25 cellular contexts compared by ENCODE assay signal in the genomic region with DNA sequence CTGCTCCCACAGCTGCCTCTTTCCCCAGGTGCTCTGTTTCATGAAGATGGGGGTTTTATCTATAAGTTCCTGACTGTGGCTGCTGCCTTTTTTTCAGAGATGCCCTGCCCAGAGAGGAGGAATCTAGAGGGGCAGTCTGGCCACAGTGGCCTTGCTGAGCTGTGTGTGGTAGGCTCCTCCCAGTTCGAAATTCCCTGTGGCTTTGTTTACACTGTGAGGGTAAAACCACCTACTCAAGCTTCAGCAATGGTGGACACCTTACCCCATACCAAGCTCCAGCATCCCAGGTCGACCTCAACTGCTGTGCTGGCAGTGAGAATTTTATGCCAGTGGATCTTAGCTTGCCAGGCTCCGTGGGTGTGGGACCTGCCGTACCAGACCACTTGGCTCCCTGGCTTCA.
DNase-seq lines count a peak whose midpoint lies in the region; ATAC-seq, FAIRE-seq and TF ChIP-seq lines count a peak whose summit lies in the region.
"Had no signal": no experiment of that assay in that cellular context is flagged by ENCODE, and none has a peak within 500 bp of the region (broad histone marks: within the 10 kb centered on the region; RNA-seq: fewer than 3 reads in every experiment).

No MANE protein-coding gene starts in this region.

- 53% methylated on average over 4 of the region's 4 CpGs for WGBS in GM12878 (ENCODE audit: insufficient coverage, insufficient replicate concordance, low lambda C conversion rate, missing lambda C conversion rate)
- WGBS in thyroid gland, 2 donors: 88 to 91% methylated on average over 4 of the region's 4 CpGs

- POLR2A ChIA-PET in GM12878 (lab: Charles Lee): interaction anchor here (1.1 kb wide), 1 partner anchor 21 kb away, joined by 3 read pairs; no protein-coding TSS in a partner anchor

- H4K20me1 ChIP-seq in KMS-11 (ENCODE audit: insufficient read depth): no peaks in the 10 kb centered on the region
- H4K20me1 ChIP-seq in GM12878 (ENCODE audit: control insufficient read depth, insufficient read depth): no peaks in the 10 kb centered on the region
- H4K20me1 ChIP-seq: BLaER1 treated with 17β-estradiol and CSF1 and Interleukin-3, amounts not matched to agents 10 nM and 100 nM had no signal

- peak; percentile 22; the same call in 2 of the 3 replicates for ATAC-seq in GM12878
- ATAC-seq: A549, HCT116 had no signal

- in situ Hi-C loops in GM12878 (cut with MboI): no loop called here

- DNase-seq in ELF-1 (ENCODE audit: low read depth, low spot score) (peak; percentile 25), GM12878 (ENCODE audit: low read depth, low spot score) (no peak), posterior vena cava (ENCODE audit: low spot score) (peak; percentile 45), thyroid gland (no peak), T-helper 2 cell (no peak), SHP77 treated with DMSO at 0.1 percent for 48 hours (lab: John Stamatoyannopoulos, UW) (no peak)
- DNase-seq: 8988T; ACHN; AML-193; BE2C; CD4-positive, alpha-beta T cell; CD8-positive, alpha-beta memory T cell; DMS 273 treated with DMSO at 0.1 percent for 48 hours; DMS79; EL; GF-D8; GM23248; H9 had no signal

- TF ChIP-seq RAD21 in GM12878 (IDR thresholded peaks at IDR 0.05; ENCODE audit: insufficient read depth, low read depth, low read length): no peak

- H3K4me2 ChIP-seq in KMS-11 (peak overlapping the region; percentile 17; the same call in 1 of the 2 replicates), GM12878 (ENCODE audit: control insufficient read depth, insufficient read depth) (no peak overlapping the region)
- H3K4me2 ChIP-seq: A549; BLaER1 treated with 17β-estradiol and CSF1 and Interleukin-3, amounts not matched to agents 10 nM and 100 nM had no signal

- RAD21 ChIA-PET in GM12878 (lab: Charles Lee; ENCODE audit: unreplicated experiment): interaction anchor here (0.7 kb wide), 1 partner anchor 423 kb away, joined by 3 read pairs; no protein-coding TSS in a partner anchor

- no peak overlapping the region for H2AFZ ChIP-seq in KMS-11 (ENCODE audit: low read depth)
- H2AFZ ChIP-seq in GM12878 (ENCODE audit: control insufficient read depth, low read depth, low read length): no peak overlapping the region
- H2AFZ ChIP-seq: GM23248 had no signal

- no peaks in the 10 kb centered on the region for H3K79me2 ChIP-seq in KMS-11 (ENCODE audit: insufficient read depth, low read depth)
- H3K79me2 ChIP-seq in GM12878 (ENCODE audit: control insufficient read depth, insufficient read depth, low read length): no peaks in the 10 kb centered on the region

- H3K4me3 ChIP-seq in KMS-11 (IDR thresholded peaks at IDR 0.05; ENCODE audit: insufficient read depth, low read depth, low read length): no peak overlapping the region
- no peak overlapping the region for H3K4me3 ChIP-seq in GM12878
- no peak overlapping the region for H3K4me3 ChIP-seq in thyroid gland (replicated peaks in 1 of 3)
- H3K4me3 ChIP-seq: A549; BLaER1 treated with 17β-estradiol and CSF1 and Interleukin-3, amounts not matched to agents 10 nM and 100 nM; GM23248 had no signal

- no peak for TF ChIP-seq EP300 in GM12878 (IDR thresholded peaks at IDR 0.05; ENCODE audit: borderline replicate concordance in 1 of 2, control insufficient read depth in 1 of 2, low read depth in 2 of 2, low read length in 2 of 2)

- TF ChIP-seq POLR2A in GM12878 (IDR thresholded peaks at IDR 0.05; ENCODE audit: low read depth, low read length) (no peak), thyroid gland (IDR thresholded peaks at IDR 0.05) (no peak)

- FAIRE-seq in GM12878 (lab: Jason Lieb, UNC): no peak
- FAIRE-seq: A549, D721Med, GM12892, H1 had no signal

- H3K9me3 ChIP-seq in GM12878 (replicated peaks; ENCODE audit: control insufficient read depth, insufficient read depth, low read length): no peaks in the 10 kb centered on the region; the same call in 1 of the 3 replicates
- H3K9me3 ChIP-seq in thyroid gland: no peaks in the 10 kb centered on the region
- H3K9me3 ChIP-seq: BE2C had no signal

- CTCF ChIA-PET in GM12878 (lab: Yijun Ruan, JAX): no interaction called here

- H3K27me3 ChIP-seq in KMS-11 (ENCODE audit: insufficient read depth, low read depth) (no peaks in the 10 kb centered on the region), GM12878 (replicated peaks in 1 of 2; ENCODE audit: control insufficient read depth in 2 of 2, insufficient read depth in 2 of 2, low read length in 1 of 2) (no peaks in the 10 kb centered on the region), thyroid gland (no peaks in the 10 kb centered on the region)
- H3K27me3 ChIP-seq: BE2C; BLaER1 treated with 17β-estradiol and CSF1 and Interleukin-3, amounts not matched to agents 10 nM and 100 nM had no signal

- SMC1A ChIA-PET in GM12878 (lab: Charles Lee; ENCODE audit: uncharacterized antibody, unreplicated experiment): interaction anchor here (1.7 kb wide), 1 partner anchor 9 kb away, joined by 4 read pairs; no protein-coding TSS in a partner anchor

- H3K27ac ChIP-seq in KMS-11 (peak overlapping the region; percentile 34; the same call in 1 of the 2 replicates), GM12878 (ENCODE audit: control insufficient read depth, insufficient read depth) (no peak overlapping the region), thyroid gland (no peak overlapping the region)
- H3K27ac ChIP-seq: A549; BLaER1 treated with 17β-estradiol and CSF1 and Interleukin-3, amounts not matched to agents 10 nM and 100 nM; GM23248 had no signal

- intact Hi-C loops in GM12878 (cut with micrococcal nuclease; ENCODE audit: unreplicated experiment): no loop called here
- intact Hi-C loops in posterior vena cava (cut with DNase I): no loop called here
- intact Hi-C loops in thyroid gland (cut with DNase I): no loop called here

- H3K4me1 ChIP-seq in KMS-11 (ENCODE audit: low read depth, poor library complexity, severe bottlenecking) (peaks cover 19% of the 10 kb centered on the region), GM12878 (ENCODE audit: control insufficient read depth, insufficient read depth, low read length) (no peaks in the 10 kb centered on the region), thyroid gland (no peaks in the 10 kb centered on the region)
- H3K4me1 ChIP-seq: A549; BE2C; BLaER1 treated with 17β-estradiol and CSF1 and Interleukin-3, amounts not matched to agents 10 nM and 100 nM had no signal

- H3K36me3 ChIP-seq in KMS-11 (ENCODE audit: insufficient read depth) (no peaks in the 10 kb centered on the region), GM12878 (ENCODE audit: control insufficient read depth in 2 of 2, insufficient read depth in 2 of 2, low read length in 1 of 2) (no peaks in the 10 kb centered on the region; a peak in 1 of 4 replicates), thyroid gland (no peaks in the 10 kb centered on the region)
- H3K36me3 ChIP-seq: BE2C had no signal

- no TSS peak for BruUV-seq in GM12878 (replicated peaks; lab: Mats Ljungman, UMichigan)

- TF ChIP-seq CTCF in KMS-11 (conservative IDR thresholded peaks at IDR 0.05; ENCODE audit: low read depth, low read length) (no peak), GM12878 (IDR thresholded peaks at IDR 0.05 in 2 of 3, conservative IDR thresholded peaks at IDR 0.05 in 1 of 3; ENCODE audit: control insufficient read depth in 2 of 3, extremely low read depth in 1 of 3, insufficient read depth in 1 of 3, low read depth in 3 of 3, low read length in 3 of 3) (no peak), thyroid gland (IDR thresholded peaks at IDR 0.05) (no peak)

- H3K9ac ChIP-seq in KMS-11 (no peak overlapping the region), GM12878 (ENCODE audit: control insufficient read depth, insufficient read depth, low read length) (no peak overlapping the region)
- H3K9ac ChIP-seq: BLaER1 treated with 17β-estradiol and CSF1 and Interleukin-3, amounts not matched to agents 10 nM and 100 nM; GM23248 had no signal

TF ChIP-seq in GM12878, 131 proteins besides CTCF, POLR2A, EP300 and RAD21 (continues in another document):
- TF ChIP-seq ETV6 (conservative IDR thresholded peaks at IDR 0.05 in 1 of 2, IDR thresholded peaks at IDR 0.05 in 1 of 2; ENCODE audit: borderline replicate concordance in 1 of 2, low read depth in 1 of 2) (no peak), EED (IDR thresholded peaks at IDR 0.05; ENCODE audit: low read depth) (no peak), STAT3 (IDR thresholded peaks at IDR 0.05; ENCODE audit: low read depth, low read length) (no peak), TCF3 (IDR thresholded peaks at IDR 0.05; ENCODE audit: borderline replicate concordance, insufficient read depth, low read depth, low read length) (no peak), IRF4 (IDR thresholded peaks at IDR 0.05; ENCODE audit: low read depth, low read length) (no peak), SRF (IDR thresholded peaks at IDR 0.05; ENCODE audit: low read depth in 2 of 2, low read length in 2 of 2) (no peak), YY1 (IDR thresholded peaks at IDR 0.05; ENCODE audit: low read depth, low read length) (no peak), E2F8 (IDR thresholded peaks at IDR 0.05; ENCODE audit: low read depth, partially characterized antibody) (no peak), USF1 (IDR thresholded peaks at IDR 0.05; ENCODE audit: borderline replicate concordance, extremely low read length, insufficient read depth, low read depth, low read length) (no peak)

Comparison
In these comparisons a context has a peak if more than half of its experiments do, and no peak if none do; other contexts are left out.
1. DNase-seq: peak in ELF-1 (single experiment) and posterior vena cava (single experiment); none in GM12878 (single experiment), thyroid gland (0 of 2), T-helper 2 cell (0 of 5) and SHP77 treated with DMSO at 0.1 percent for 48 hours (single experiment).